Comparison of ENCODE assay signal across 21 cellular contexts in the genomic region with DNA sequence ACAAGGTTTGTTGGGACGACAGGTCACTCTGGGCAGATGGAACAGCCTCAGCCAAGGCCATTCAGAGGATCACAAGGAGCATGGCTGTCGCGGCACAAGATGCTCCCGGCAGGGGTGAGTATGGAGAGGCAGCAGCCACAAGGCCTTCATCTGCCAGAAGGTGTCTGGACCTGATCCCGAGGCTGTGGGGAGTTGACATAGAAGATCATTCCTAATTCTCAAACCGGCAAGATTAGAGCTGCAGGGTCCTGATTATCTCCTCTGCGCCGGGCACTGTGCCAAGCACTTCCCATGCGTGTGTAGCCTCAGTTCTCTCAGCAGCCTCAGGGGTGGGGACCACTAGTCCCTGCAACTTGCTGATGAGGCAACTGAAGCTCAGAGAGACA. TPM values are rescaled to one million over a fixed set of nuclear protein-coding genes. Genes with fewer than 3 reads are reported as not detected.
A peak's percentile ranks its signal among the peaks of the same experiment; 100 is the strongest.
DNase-seq lines count a peak whose midpoint lies in the region; ATAC-seq and TF ChIP-seq lines count a peak whose summit lies in the region.
"Had no signal": no experiment of that assay in that cellular context is flagged by ENCODE, and none has a peak within 500 bp of the region (broad histone marks: within the 10 kb centered on the region; RNA-seq: fewer than 3 reads in every experiment).

No MANE protein-coding gene starts in this region.

- no peak overlapping the region for H3K27ac Mint-ChIP-seq in endodermal cell
- H3K27ac Mint-ChIP-seq in glutamatergic neuron (ENCODE audit: unreplicated experiment), result no peak overlapping the region
- H3K27ac Mint-ChIP-seq: activated CD4-positive, alpha-beta T cell treated with anti-CD3 and anti-CD28 coated beads, Interleukin-2, amount 10 ng/mL, durations not matched to agents 24 days and 14 days; activated naive CD8-positive, alpha-beta T cell treated with anti-CD3 and anti-CD28 coated beads for 36 hours; effector memory CD8-positive, alpha-beta T cell; progenitor cell of endocrine pancreas had no signal

- H3K36me3 Mint-ChIP-seq in endodermal cell (ENCODE audit: low read depth) (no peaks in the 10 kb centered on the region), glutamatergic neuron (ENCODE audit: unreplicated experiment) (peaks cover 11% of the 10 kb centered on the region)
- H3K36me3 Mint-ChIP-seq: activated naive CD8-positive, alpha-beta T cell treated with anti-CD3 and anti-CD28 coated beads for 36 hours had no signal

- DNase-seq in right atrium auricular region (ENCODE audit: low spot score) (peak; percentile 54), cardiac septum (ENCODE audit: low spot score) (no peak), NCI-H82 (lab: John Stamatoyannopoulos, UW) (peak; percentile 91), endodermal cell (peak; percentile 59), EL (no peak), glutamatergic neuron (no peak)
- no peak for DNase-seq in stimulated activated CD4-positive, alpha-beta T cell treated with anti-CD3 and anti-CD28 coated beads, Interleukin-4, amount 100 ng/mL, for 1 hour
- DNase-seq: activated CD4-positive, alpha-beta T cell treated with anti-CD3 and anti-CD28 coated beads, Interleukin-2, amount 10 ng/mL, durations not matched to agents 24 days and 14 days; activated naive CD8-positive, alpha-beta T cell treated with anti-CD3 and anti-CD28 coated beads for 36 hours; activated T-cell treated with anti-CD3 and anti-CD28 coated beads, Interleukin-2, amount 50 U/mL, for 48 hours; Calu3; effector memory CD8-positive, alpha-beta T cell; NK-92 treated with Interleukin-12 subunit alpha and Interleukin-12 subunit beta, amount 100 ng/mL, for 24 hours; stimulated activated naive CD8-positive, alpha-beta T cell treated with anti-CD3 and anti-CD28 coated beads, Interleukin-15, amount 100 ng/mL, for 72 hours had no signal

- TF ChIP-seq CTCF in right atrium auricular region (IDR thresholded peaks at IDR 0.05) (no peak), endodermal cell (conservative IDR thresholded peaks at IDR 0.05) (no peak), glutamatergic neuron (IDR thresholded peaks at IDR 0.05; ENCODE audit: partially characterized antibody, unreplicated experiment) (no peak)

- H3K4me3 Mint-ChIP-seq in endodermal cell, result no peak overlapping the region
- H3K4me3 Mint-ChIP-seq in glutamatergic neuron (ENCODE audit: unreplicated experiment), result no peak overlapping the region
- H3K4me3 Mint-ChIP-seq: activated CD4-positive, alpha-beta T cell treated with anti-CD3 and anti-CD28 coated beads, Interleukin-2, amount 10 ng/mL, durations not matched to agents 24 days and 14 days; activated naive CD8-positive, alpha-beta T cell treated with anti-CD3 and anti-CD28 coated beads for 36 hours; effector memory CD8-positive, alpha-beta T cell; stimulated activated naive CD8-positive, alpha-beta T cell treated with anti-CD3 and anti-CD28 coated beads, Interleukin-15, amount 100 ng/mL, for 72 hours had no signal

- H3K36me3 ChIP-seq in right atrium auricular region (no peaks in the 10 kb centered on the region), endodermal cell (ENCODE audit: control insufficient read depth, insufficient read depth, low read length) (no peaks in the 10 kb centered on the region)
- H3K36me3 ChIP-seq: breast epithelium, vagina had no signal

- no peak for ATAC-seq in HG03521 (IDR thresholded peaks at IDR 0.05; ENCODE audit: unreplicated experiment)
- ATAC-seq: effector memory CD8-positive, alpha-beta T cell; stimulated activated naive CD8-positive, alpha-beta T cell treated with anti-CD3 and anti-CD28 coated beads, Interleukin-15, amount 100 ng/mL, for 72 hours had no signal

- intact Hi-C loops in cardiac septum (cut with DNase I), result no loop called here

- H3K9me3 ChIP-seq in right atrium auricular region (no peaks in the 10 kb centered on the region), endodermal cell (ENCODE audit: control insufficient read depth, low read length) (no peaks in the 10 kb centered on the region)
- H3K9me3 ChIP-seq: breast epithelium, vagina had no signal

- no peaks in the 10 kb centered on the region for H3K4me1 ChIP-seq in right atrium auricular region
- no peaks in the 10 kb centered on the region for H3K4me1 ChIP-seq in endodermal cell (ENCODE audit: control insufficient read depth, insufficient read depth, low read length)
- H3K4me1 ChIP-seq: breast epithelium, vagina had no signal

- H3K27me3 Mint-ChIP-seq in endodermal cell (ENCODE audit: insufficient read depth), result peaks cover 8% of the 10 kb centered on the region
- peaks cover 2% of the 10 kb centered on the region for H3K27me3 Mint-ChIP-seq in glutamatergic neuron (ENCODE audit: unreplicated experiment)
- H3K27me3 Mint-ChIP-seq: activated CD4-positive, alpha-beta T cell treated with anti-CD3 and anti-CD28 coated beads, Interleukin-2, amount 10 ng/mL, durations not matched to agents 24 days and 14 days had no signal

- H3K9me3 Mint-ChIP-seq in endodermal cell, result peaks cover 4% of the 10 kb centered on the region
- H3K9me3 Mint-ChIP-seq in glutamatergic neuron (ENCODE audit: unreplicated experiment), result peaks cover 3% of the 10 kb centered on the region
- H3K9me3 Mint-ChIP-seq: activated CD4-positive, alpha-beta T cell treated with anti-CD3 and anti-CD28 coated beads, Interleukin-2, amount 10 ng/mL, durations not matched to agents 24 days and 14 days; activated naive CD8-positive, alpha-beta T cell treated with anti-CD3 and anti-CD28 coated beads for 36 hours; effector memory CD8-positive, alpha-beta T cell; stimulated activated naive CD8-positive, alpha-beta T cell treated with anti-CD3 and anti-CD28 coated beads, Interleukin-15, amount 100 ng/mL, for 72 hours had no signal

- no peak overlapping the region for H3K27ac ChIP-seq in right atrium auricular region
- H3K27ac ChIP-seq in endodermal cell (ENCODE audit: low read depth, low read length), result no peak overlapping the region
- H3K27ac ChIP-seq: breast epithelium, KMS-11, vagina had no signal

- WGBS in endodermal cell (ENCODE audit: insufficient coverage in 1 of 2, insufficient read length in 1 of 2), 2 experiments, result 93 to 94% methylated on average over 6 to 9 of the region's 9 CpGs

- H3K4me3 ChIP-seq in right atrium auricular region (no peak overlapping the region), endodermal cell (ENCODE audit: low read length) (no peak overlapping the region)
- H3K4me3 ChIP-seq: breast epithelium, vagina had no signal

- H3K4me1 Mint-ChIP-seq in endodermal cell, result peaks cover 3% of the 10 kb centered on the region
- no peaks in the 10 kb centered on the region for H3K4me1 Mint-ChIP-seq in glutamatergic neuron (ENCODE audit: low read depth, unreplicated experiment)
- H3K4me1 Mint-ChIP-seq: activated CD4-positive, alpha-beta T cell treated with anti-CD3 and anti-CD28 coated beads, Interleukin-2, amount 10 ng/mL, durations not matched to agents 24 days and 14 days; activated naive CD8-positive, alpha-beta T cell treated with anti-CD3 and anti-CD28 coated beads for 36 hours; stimulated activated naive CD8-positive, alpha-beta T cell treated with anti-CD3 and anti-CD28 coated beads, Interleukin-15, amount 100 ng/mL, for 72 hours had no signal

- no peak overlapping the region for H3K9ac ChIP-seq in endodermal cell (ENCODE audit: extremely low read depth, low read length, poor library complexity, severe bottlenecking)
- H3K9ac ChIP-seq: KMS-11 had no signal

- H3K27me3 ChIP-seq in right atrium auricular region, result no peaks in the 10 kb centered on the region
- no peaks in the 10 kb centered on the region for H3K27me3 ChIP-seq in endodermal cell (ENCODE audit: control insufficient read depth, insufficient read depth, low read length, poor library complexity, severe bottlenecking)
- H3K27me3 ChIP-seq: breast epithelium, vagina had no signal

RNA-seq across cellular contexts. Expression of a gene that starts 32.3 kb away (rescaled TPM):
- total RNA-seq in right atrium auricular region (not detected), cardiac septum (not detected), endodermal cell (not detected), glutamatergic neuron (ENCODE audit: unreplicated experiment) (not detected)
- not detected for polyA plus RNA-seq in endodermal cell (2013, experiment 1 of 2)
- not detected for polyA plus RNA-seq in endodermal cell (2013, experiment 2 of 2)
- total RNA-seq: activated CD4-positive, alpha-beta T cell treated with anti-CD3 and anti-CD28 coated beads, Interleukin-2, amount 10 ng/mL, durations not matched to agents 24 days and 14 days; activated naive CD8-positive, alpha-beta T cell treated with anti-CD3 and anti-CD28 coated beads for 36 hours; breast epithelium; Calu3; lower leg skin; progenitor cell of endocrine pancreas; T-helper 2 cell treated with Interferon-gamma antibody and Interleukin-4, amounts not matched to agents 100 ng/mL and 5 ng/mL, for 36 hours; vagina had no signal

Comparison
In these comparisons a context has a peak if more than half of its experiments do, and no peak if none do; other contexts are left out.
1. DNase-seq: peak in right atrium auricular region (single experiment), NCI-H82 (single experiment) and endodermal cell (single experiment); none in cardiac septum (single experiment), EL (single experiment), stimulated activated CD4-positive, alpha-beta T cell treated with anti-CD3 and anti-CD28 coated beads, Interleukin-4, amount 100 ng/mL, for 1 hour (single experiment) and glutamatergic neuron (single experiment).